ENCODE assay signal across 21 cellular contexts in the genomic region with DNA sequence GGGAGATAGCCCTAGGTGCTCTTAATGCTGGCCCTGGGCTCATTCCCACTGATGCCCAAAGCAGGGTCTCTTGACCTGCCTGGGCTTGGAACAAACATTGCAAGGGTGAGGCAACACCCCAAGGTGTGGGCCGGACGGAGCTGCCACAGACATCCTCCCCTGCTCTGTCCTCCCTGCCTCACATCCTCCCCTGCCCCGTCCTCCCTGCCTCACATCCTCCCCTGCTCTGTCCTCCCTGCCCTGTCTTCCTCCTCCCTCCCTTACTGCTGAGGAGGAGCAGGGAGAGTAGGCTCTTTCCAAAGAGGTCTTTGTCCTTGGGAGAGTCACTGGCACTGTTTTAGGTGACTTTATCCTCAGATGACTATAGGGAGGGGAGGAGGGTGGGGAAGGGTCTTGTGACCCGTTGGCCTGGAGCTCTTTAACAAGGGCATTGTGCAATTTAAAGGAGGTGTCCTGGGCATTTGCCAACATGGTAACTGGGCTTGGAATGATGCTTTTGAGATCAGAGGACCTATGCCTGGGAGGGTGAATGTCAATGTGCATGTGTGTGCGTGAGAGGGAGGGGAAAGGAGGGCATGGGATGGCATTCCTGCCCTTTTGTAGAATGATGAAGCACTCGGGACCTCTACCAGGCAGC. TPM values are rescaled to one million over a fixed set of nuclear protein-coding genes. Genes with fewer than 3 reads are reported as not detected.
DNase-seq lines count a peak whose midpoint lies in the region; ATAC-seq and TF ChIP-seq lines count a peak whose summit lies in the region.
"Had no signal": no experiment of that assay in that cellular context is flagged by ENCODE, and none has a peak within 500 bp of the region (broad histone marks: within the 10 kb centered on the region; RNA-seq: fewer than 3 reads in every experiment).

No MANE protein-coding gene starts in this region.

- H2AFZ ChIP-seq in osteoblast (ENCODE audit: low read length) = no peak overlapping the region

- H3K27ac ChIP-seq in HL-60 (replicated peaks) (peak overlapping the region; percentile 56), cingulate gyrus (ENCODE audit: low read depth, low read length) (peak overlapping the region; percentile 39), osteoblast (ENCODE audit: low read depth, low read length) (no peak overlapping the region)
- H3K27ac ChIP-seq: neutrophil, right atrium auricular region, tibial artery had no signal

- peaks cover 23% of the 10 kb centered on the region for H3K36me3 ChIP-seq in osteoblast (ENCODE audit: insufficient read depth, low read length)

- H3K4me3 ChIP-seq in HL-60 (replicated peaks; ENCODE audit: insufficient read depth, low read length) (no peak overlapping the region), osteoblast (ENCODE audit: insufficient read depth, low read length) (no peak overlapping the region)
- H3K4me3 ChIP-seq: right atrium auricular region, tibial artery had no signal

- peak; percentile 23 for DNase-seq in CD1c-positive myeloid dendritic cell (ENCODE audit: extremely low spot score)
- no peak for DNase-seq in HL-60 (ENCODE audit: low read depth in 1 of 2, low spot score in 1 of 2)
- peak; percentile 62 for DNase-seq in osteoblast (ENCODE audit: insufficient read length, low spot score, missing footprints)
- no peak for DNase-seq in mucosa of gallbladder (ENCODE audit: low spot score)
- DNase-seq in stimulated activated CD4-positive, alpha-beta T cell treated with anti-CD3 and anti-CD28 coated beads, Interleukin-12 subunit alpha, Interleukin-12 subunit beta, amount 100 ng/mL, for 4 hours = no peak
- DNase-seq in SK-N-DZ (ENCODE audit: low spot score) = no peak
- DNase-seq: activated gamma-delta T cell; dermis blood vessel endothelial cell; DMS 273 treated with DMSO at 0.1 percent for 48 hours; HCEC 1CT; immature natural killer cell; NCI-H2029 treated with DMSO at 0.1 percent for 48 hours; NCI-H524 treated with DMSO at 0.1 percent for 48 hours; stimulated activated CD4-positive, alpha-beta T cell treated with anti-CD3 and anti-CD28 coated beads, Interleukin-2, amount 100 ng/mL, for 48 hours; T-helper 1 cell had no signal

- H3K9me3 ChIP-seq in osteoblast (ENCODE audit: low read depth, low read length) = no peaks in the 10 kb centered on the region
- H3K9me3 ChIP-seq: neutrophil, right atrium auricular region, tibial artery had no signal

- TF ChIP-seq CTCF in HL-60 (IDR thresholded peaks at IDR 0.05; ENCODE audit: insufficient read depth, low read length) (no peak), osteoblast (IDR thresholded peaks at IDR 0.05; ENCODE audit: extremely low read depth, low read depth, low read length) (no peak)

- no peaks in the 10 kb centered on the region for H3K79me2 ChIP-seq in osteoblast (ENCODE audit: insufficient read depth, low read length)

- no peak overlapping the region for H3K4me2 ChIP-seq in osteoblast (ENCODE audit: insufficient read depth, low read length)

- H4K20me1 ChIP-seq in osteoblast (ENCODE audit: insufficient read depth, low read length) = no peaks in the 10 kb centered on the region

- H3K27me3 ChIP-seq in HL-60 (ENCODE audit: insufficient read depth, poor library complexity, severe bottlenecking) (no peaks in the 10 kb centered on the region), osteoblast (ENCODE audit: insufficient read depth, low read length) (peaks cover 17% of the 10 kb centered on the region)

- ATAC-seq in HG03159 (IDR thresholded peaks at IDR 0.05; ENCODE audit: unreplicated experiment) = no peak
- ATAC-seq: WTC11 had no signal

- H3K4me1 ChIP-seq in osteoblast (ENCODE audit: insufficient read depth, low read length) = no peaks in the 10 kb centered on the region

RNA-seq across cellular contexts. Expression of a gene that starts 0.7 kb away (rescaled TPM):
- total RNA-seq in osteoblast (not detected in 2 replicates), mucosa of gallbladder (0.14 TPM)
- polyA plus RNA-seq in SK-N-DZ (2014; cell fraction: cytosol; rRNA removed) = not detected in 2 replicates
- 0.44 and 0.66 TPM in 2 replicates for polyA plus RNA-seq in SK-N-DZ (2014; cell fraction: nucleus; rRNA removed)
- total RNA-seq: dermis blood vessel endothelial cell had no signal
- polyA plus RNA-seq: immature natural killer cell had no signal

RNA-seq across cellular contexts. Expression of a gene that starts 7.1 kb away (rescaled TPM):
- total RNA-seq in osteoblast = 0.36 TPM in 1 of 2 replicates, not detected in the other
- 5.5 TPM for total RNA-seq in mucosa of gallbladder
- 9.5 and 12.6 TPM in 2 replicates for polyA plus RNA-seq in SK-N-DZ (2014; cell fraction: cytosol; rRNA removed)
- polyA plus RNA-seq in SK-N-DZ (2014; cell fraction: nucleus; rRNA removed) = 5.6 and 6.7 TPM in 2 replicates

RNA-seq across cellular contexts. Expression of a gene that starts 8.3 kb away (rescaled TPM):
- total RNA-seq in osteoblast = 55.0 and 56.9 TPM in 2 replicates
- total RNA-seq in mucosa of gallbladder = 97.8 TPM
- polyA plus RNA-seq in SK-N-DZ (2014; cell fraction: cytosol; rRNA removed) = 129 and 149 TPM in 2 replicates
- polyA plus RNA-seq in SK-N-DZ (2014; cell fraction: nucleus; rRNA removed) = 156 and 172 TPM in 2 replicates

RNA-seq across cellular contexts. Expression of a gene that starts 8.4 kb away (rescaled TPM):
- total RNA-seq in osteoblast (26.8 and 28.3 TPM in 2 replicates), mucosa of gallbladder (20.3 TPM)
- polyA plus RNA-seq in SK-N-DZ (2014; cell fraction: cytosol; rRNA removed) = 31.2 and 39.1 TPM in 2 replicates
- polyA plus RNA-seq in SK-N-DZ (2014; cell fraction: nucleus; rRNA removed) = 17.2 and 24.2 TPM in 2 replicates

RNA-seq across cellular contexts. Expression of a gene that starts 21.8 kb away (rescaled TPM):
- 67.5 and 80.7 TPM in 2 replicates for total RNA-seq in osteoblast
- 45.1 TPM for total RNA-seq in mucosa of gallbladder
- polyA plus RNA-seq in SK-N-DZ (2014; cell fraction: cytosol; rRNA removed) = 78.4 and 80.5 TPM in 2 replicates
- polyA plus RNA-seq in SK-N-DZ (2014; cell fraction: nucleus; rRNA removed) = 49.0 and 59.4 TPM in 2 replicates

Comparison
In these comparisons a context has a peak if more than half of its experiments do, and no peak if none do; other contexts are left out.
1. DNase-seq: peak in CD1c-positive myeloid dendritic cell (single experiment) and osteoblast (single experiment); none in HL-60 (0 of 2), mucosa of gallbladder (single experiment), stimulated activated CD4-positive, alpha-beta T cell treated with anti-CD3 and anti-CD28 coated beads, Interleukin-12 subunit alpha, Interleukin-12 subunit beta, amount 100 ng/mL, for 4 hours (single experiment) and SK-N-DZ (single experiment).